In the genomic region with DNA sequence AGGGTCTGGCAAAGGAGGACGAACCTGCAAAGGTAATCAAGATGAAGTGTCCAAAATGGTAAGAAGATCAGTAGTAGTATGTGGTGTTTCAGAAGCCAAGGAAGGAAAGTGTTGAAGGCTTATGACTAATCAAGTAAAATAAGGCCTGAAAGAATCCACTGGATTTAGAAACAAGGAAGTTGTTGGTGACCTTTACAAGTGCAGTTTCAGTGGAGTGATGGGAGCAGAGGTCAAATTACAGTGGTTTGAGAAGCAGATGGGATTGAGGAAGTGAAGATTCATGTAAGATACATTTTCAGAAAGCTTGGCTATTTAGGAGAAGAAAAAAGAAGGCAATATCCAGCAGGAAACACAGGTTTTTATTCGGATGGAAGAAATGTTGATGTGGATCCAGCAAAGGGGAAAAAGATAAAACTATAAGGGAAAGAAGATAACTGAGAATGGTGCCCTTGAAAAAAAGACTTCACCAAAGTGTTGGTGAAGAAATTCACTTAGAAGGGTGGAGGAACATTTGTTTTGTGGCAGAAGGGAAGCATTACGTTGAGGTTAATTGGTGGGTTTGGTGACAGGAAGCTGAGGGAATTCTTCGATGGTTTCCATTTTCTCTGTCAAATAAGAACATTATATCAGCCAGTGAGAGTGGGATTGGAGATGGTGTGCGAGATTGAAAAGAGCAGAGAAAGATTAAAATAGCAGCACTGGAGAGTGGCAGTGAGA, we compare ENCODE assay signal across 1 cellular context.
TF ChIP-seq lines count a peak whose summit lies in the region.

No MANE protein-coding gene starts in this region.

TF ChIP-seq in K562, 482 proteins besides CTCF, POLR2A, EP300 and RAD21 (continued from another document and continues in another):
- TF ChIP-seq HDAC1 (IDR thresholded peaks at IDR 0.05), result peak in 1 of 2 experiments; percentile 86; a peak in 2 of 4 replicates
- TF ChIP-seq LARP7 (IDR thresholded peaks at IDR 0.05), result no peak
- TF ChIP-seq ZNF584 (CRISPR knock-in tag; IDR thresholded peaks at IDR 0.05; ENCODE audit: low read depth), result 0 out of 2 replicates have a peak, but pooled peaks have one; percentile 20
- TF ChIP-seq ZNF175 (CRISPR knock-in tag; IDR thresholded peaks at IDR 0.05; ENCODE audit: low read depth), result peak; percentile 44; the same call in 1 of the 2 replicates
- no peak for TF ChIP-seq ZFP36 (IDR thresholded peaks at IDR 0.05; ENCODE audit: low read depth, low read length, partially characterized antibody)
- TF ChIP-seq IRF2 (CRISPR knock-in tag; IDR thresholded peaks at IDR 0.05), result no peak
- TF ChIP-seq, protein P1, sequence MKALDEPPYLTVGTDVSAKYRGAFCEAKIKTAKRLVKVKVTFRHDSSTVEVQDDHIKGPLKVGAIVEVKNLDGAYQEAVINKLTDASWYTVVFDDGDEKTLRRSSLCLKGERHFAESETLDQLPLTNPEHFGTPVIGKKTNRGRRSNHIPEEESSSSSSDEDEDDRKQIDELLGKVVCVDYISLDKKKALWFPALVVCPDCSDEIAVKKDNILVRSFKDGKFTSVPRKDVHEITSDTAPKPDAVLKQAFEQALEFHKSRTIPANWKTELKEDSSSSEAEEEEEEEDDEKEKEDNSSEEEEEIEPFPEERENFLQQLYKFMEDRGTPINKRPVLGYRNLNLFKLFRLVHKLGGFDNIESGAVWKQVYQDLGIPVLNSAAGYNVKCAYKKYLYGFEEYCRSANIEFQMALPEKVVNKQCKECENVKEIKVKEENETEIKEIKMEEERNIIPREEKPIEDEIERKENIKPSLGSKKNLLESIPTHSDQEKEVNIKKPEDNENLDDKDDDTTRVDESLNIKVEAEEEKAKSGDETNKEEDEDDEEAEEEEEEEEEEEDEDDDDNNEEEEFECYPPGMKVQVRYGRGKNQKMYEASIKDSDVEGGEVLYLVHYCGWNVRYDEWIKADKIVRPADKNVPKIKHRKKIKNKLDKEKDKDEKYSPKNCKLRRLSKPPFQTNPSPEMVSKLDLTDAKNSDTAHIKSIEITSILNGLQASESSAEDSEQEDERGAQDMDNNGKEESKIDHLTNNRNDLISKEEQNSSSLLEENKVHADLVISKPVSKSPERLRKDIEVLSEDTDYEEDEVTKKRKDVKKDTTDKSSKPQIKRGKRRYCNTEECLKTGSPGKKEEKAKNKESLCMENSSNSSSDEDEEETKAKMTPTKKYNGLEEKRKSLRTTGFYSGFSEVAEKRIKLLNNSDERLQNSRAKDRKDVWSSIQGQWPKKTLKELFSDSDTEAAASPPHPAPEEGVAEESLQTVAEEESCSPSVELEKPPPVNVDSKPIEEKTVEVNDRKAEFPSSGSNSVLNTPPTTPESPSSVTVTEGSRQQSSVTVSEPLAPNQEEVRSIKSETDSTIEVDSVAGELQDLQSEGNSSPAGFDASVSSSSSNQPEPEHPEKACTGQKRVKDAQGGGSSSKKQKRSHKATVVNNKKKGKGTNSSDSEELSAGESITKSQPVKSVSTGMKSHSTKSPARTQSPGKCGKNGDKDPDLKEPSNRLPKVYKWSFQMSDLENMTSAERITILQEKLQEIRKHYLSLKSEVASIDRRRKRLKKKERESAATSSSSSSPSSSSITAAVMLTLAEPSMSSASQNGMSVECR (CRISPR knock-in tag; IDR thresholded peaks at IDR 0.05), result no peak
- TF ChIP-seq, protein P2, sequence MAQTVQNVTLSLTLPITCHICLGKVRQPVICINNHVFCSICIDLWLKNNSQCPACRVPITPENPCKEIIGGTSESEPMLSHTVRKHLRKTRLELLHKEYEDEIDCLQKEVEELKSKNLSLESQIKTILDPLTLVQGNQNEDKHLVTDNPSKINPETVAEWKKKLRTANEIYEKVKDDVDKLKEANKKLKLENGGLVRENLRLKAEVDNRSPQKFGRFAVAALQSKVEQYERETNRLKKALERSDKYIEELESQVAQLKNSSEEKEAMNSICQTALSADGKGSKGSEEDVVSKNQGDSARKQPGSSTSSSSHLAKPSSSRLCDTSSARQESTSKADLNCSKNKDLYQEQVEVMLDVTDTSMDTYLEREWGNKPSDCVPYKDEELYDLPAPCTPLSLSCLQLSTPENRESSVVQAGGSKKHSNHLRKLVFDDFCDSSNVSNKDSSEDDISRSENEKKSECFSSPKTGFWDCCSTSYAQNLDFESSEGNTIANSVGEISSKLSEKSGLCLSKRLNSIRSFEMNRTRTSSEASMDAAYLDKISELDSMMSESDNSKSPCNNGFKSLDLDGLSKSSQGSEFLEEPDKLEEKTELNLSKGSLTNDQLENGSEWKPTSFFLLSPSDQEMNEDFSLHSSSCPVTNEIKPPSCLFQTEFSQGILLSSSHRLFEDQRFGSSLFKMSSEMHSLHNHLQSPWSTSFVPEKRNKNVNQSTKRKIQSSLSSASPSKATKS (CRISPR knock-in tag; IDR thresholded peaks at IDR 0.05), result no peak
- TF ChIP-seq, protein P3, sequence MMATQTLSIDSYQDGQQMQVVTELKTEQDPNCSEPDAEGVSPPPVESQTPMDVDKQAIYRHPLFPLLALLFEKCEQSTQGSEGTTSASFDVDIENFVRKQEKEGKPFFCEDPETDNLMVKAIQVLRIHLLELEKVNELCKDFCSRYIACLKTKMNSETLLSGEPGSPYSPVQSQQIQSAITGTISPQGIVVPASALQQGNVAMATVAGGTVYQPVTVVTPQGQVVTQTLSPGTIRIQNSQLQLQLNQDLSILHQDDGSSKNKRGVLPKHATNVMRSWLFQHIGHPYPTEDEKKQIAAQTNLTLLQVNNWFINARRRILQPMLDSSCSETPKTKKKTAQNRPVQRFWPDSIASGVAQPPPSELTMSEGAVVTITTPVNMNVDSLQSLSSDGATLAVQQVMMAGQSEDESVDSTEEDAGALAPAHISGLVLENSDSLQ (IDR thresholded peaks at IDR 0.05), result peak; percentile 63; the same call in 1 of the 2 replicates
- no peak for TF ChIP-seq PTBP1 (IDR thresholded peaks at IDR 0.05; ENCODE audit: low read depth, low read length)
- TF ChIP-seq, protein P4, sequence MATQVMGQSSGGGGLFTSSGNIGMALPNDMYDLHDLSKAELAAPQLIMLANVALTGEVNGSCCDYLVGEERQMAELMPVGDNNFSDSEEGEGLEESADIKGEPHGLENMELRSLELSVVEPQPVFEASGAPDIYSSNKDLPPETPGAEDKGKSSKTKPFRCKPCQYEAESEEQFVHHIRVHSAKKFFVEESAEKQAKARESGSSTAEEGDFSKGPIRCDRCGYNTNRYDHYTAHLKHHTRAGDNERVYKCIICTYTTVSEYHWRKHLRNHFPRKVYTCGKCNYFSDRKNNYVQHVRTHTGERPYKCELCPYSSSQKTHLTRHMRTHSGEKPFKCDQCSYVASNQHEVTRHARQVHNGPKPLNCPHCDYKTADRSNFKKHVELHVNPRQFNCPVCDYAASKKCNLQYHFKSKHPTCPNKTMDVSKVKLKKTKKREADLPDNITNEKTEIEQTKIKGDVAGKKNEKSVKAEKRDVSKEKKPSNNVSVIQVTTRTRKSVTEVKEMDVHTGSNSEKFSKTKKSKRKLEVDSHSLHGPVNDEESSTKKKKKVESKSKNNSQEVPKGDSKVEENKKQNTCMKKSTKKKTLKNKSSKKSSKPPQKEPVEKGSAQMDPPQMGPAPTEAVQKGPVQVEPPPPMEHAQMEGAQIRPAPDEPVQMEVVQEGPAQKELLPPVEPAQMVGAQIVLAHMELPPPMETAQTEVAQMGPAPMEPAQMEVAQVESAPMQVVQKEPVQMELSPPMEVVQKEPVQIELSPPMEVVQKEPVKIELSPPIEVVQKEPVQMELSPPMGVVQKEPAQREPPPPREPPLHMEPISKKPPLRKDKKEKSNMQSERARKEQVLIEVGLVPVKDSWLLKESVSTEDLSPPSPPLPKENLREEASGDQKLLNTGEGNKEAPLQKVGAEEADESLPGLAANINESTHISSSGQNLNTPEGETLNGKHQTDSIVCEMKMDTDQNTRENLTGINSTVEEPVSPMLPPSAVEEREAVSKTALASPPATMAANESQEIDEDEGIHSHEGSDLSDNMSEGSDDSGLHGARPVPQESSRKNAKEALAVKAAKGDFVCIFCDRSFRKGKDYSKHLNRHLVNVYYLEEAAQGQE (CRISPR knock-in tag; IDR thresholded peaks at IDR 0.05; ENCODE audit: low read depth), result no peak
- no peak for TF ChIP-seq ARID2 (IDR thresholded peaks at IDR 0.05)
- no peak for TF ChIP-seq ZNF140 (CRISPR knock-in tag; IDR thresholded peaks at IDR 0.05)
- TF ChIP-seq, protein P5, sequence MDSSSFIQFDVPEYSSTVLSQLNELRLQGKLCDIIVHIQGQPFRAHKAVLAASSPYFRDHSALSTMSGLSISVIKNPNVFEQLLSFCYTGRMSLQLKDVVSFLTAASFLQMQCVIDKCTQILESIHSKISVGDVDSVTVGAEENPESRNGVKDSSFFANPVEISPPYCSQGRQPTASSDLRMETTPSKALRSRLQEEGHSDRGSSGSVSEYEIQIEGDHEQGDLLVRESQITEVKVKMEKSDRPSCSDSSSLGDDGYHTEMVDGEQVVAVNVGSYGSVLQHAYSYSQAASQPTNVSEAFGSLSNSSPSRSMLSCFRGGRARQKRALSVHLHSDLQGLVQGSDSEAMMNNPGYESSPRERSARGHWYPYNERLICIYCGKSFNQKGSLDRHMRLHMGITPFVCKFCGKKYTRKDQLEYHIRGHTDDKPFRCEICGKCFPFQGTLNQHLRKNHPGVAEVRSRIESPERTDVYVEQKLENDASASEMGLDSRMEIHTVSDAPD (CRISPR knock-in tag; IDR thresholded peaks at IDR 0.05), result no peak
- no peak for TF ChIP-seq ZNF445 (CRISPR knock-in tag; IDR thresholded peaks at IDR 0.05; ENCODE audit: low read depth)
- TF ChIP-seq, protein P6, sequence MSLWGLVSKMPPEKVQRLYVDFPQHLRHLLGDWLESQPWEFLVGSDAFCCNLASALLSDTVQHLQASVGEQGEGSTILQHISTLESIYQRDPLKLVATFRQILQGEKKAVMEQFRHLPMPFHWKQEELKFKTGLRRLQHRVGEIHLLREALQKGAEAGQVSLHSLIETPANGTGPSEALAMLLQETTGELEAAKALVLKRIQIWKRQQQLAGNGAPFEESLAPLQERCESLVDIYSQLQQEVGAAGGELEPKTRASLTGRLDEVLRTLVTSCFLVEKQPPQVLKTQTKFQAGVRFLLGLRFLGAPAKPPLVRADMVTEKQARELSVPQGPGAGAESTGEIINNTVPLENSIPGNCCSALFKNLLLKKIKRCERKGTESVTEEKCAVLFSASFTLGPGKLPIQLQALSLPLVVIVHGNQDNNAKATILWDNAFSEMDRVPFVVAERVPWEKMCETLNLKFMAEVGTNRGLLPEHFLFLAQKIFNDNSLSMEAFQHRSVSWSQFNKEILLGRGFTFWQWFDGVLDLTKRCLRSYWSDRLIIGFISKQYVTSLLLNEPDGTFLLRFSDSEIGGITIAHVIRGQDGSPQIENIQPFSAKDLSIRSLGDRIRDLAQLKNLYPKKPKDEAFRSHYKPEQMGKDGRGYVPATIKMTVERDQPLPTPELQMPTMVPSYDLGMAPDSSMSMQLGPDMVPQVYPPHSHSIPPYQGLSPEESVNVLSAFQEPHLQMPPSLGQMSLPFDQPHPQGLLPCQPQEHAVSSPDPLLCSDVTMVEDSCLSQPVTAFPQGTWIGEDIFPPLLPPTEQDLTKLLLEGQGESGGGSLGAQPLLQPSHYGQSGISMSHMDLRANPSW (CRISPR knock-in tag; IDR thresholded peaks at IDR 0.05), result no peak
- no peak for TF ChIP-seq RBM14 (IDR thresholded peaks at IDR 0.05; ENCODE audit: borderline replicate concordance, insufficient read depth, low read depth, low read length)
- TF ChIP-seq FOSL1 (tag; conservative IDR thresholded peaks at IDR 0.05), result peak; percentile 82
- TF ChIP-seq ZKSCAN8 (CRISPR knock-in tag; IDR thresholded peaks at IDR 0.05), result no peak
- no peak for TF ChIP-seq ZNF668 (CRISPR knock-in tag; IDR thresholded peaks at IDR 0.05)
- no peak for TF ChIP-seq MCM2 (IDR thresholded peaks at IDR 0.05; ENCODE audit: low read depth)
- 0 out of 2 replicates have a peak, but pooled peaks have one; percentile 29 for TF ChIP-seq DPF2 (IDR thresholded peaks at IDR 0.05)
- TF ChIP-seq, protein P7, sequence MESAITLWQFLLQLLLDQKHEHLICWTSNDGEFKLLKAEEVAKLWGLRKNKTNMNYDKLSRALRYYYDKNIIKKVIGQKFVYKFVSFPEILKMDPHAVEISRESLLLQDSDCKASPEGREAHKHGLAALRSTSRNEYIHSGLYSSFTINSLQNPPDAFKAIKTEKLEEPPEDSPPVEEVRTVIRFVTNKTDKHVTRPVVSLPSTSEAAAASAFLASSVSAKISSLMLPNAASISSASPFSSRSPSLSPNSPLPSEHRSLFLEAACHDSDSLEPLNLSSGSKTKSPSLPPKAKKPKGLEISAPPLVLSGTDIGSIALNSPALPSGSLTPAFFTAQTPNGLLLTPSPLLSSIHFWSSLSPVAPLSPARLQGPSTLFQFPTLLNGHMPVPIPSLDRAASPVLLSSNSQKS (CRISPR knock-in tag; IDR thresholded peaks at IDR 0.05), result no peak
- peak; percentile 90 for TF ChIP-seq CC2D1A (IDR thresholded peaks at IDR 0.05)
- TF ChIP-seq, protein P8, sequence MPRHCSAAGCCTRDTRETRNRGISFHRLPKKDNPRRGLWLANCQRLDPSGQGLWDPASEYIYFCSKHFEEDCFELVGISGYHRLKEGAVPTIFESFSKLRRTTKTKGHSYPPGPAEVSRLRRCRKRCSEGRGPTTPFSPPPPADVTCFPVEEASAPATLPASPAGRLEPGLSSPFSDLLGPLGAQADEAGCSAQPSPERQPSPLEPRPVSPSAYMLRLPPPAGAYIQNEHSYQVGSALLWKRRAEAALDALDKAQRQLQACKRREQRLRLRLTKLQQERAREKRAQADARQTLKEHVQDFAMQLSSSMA (CRISPR knock-in tag; IDR thresholded peaks at IDR 0.05), result no peak
- TF ChIP-seq PCBP1 (IDR thresholded peaks at IDR 0.05; ENCODE audit: low read depth, low read length, poor library complexity, severe bottlenecking), result no peak
- TF ChIP-seq CXXC5 (CRISPR knock-in tag; IDR thresholded peaks at IDR 0.05), result no peak
- TF ChIP-seq ZNF124 (CRISPR knock-in tag; IDR thresholded peaks at IDR 0.05), result no peak
- no peak for TF ChIP-seq NR1H2 (CRISPR knock-in tag; IDR thresholded peaks at IDR 0.05)
- no peak for TF ChIP-seq SAP30 (IDR thresholded peaks at IDR 0.05; ENCODE audit: borderline replicate concordance, insufficient read depth, low read depth, low read length, poor library complexity, severe bottlenecking)
- TF ChIP-seq ZNF431 (CRISPR knock-in tag; IDR thresholded peaks at IDR 0.05), result no peak
- no peak; the same call in 1 of the 2 replicates for TF ChIP-seq NCOR1 (IDR thresholded peaks at IDR 0.05)
- TF ChIP-seq ZNF12 (CRISPR knock-in tag; IDR thresholded peaks at IDR 0.05), result no peak
- TF ChIP-seq FOXK2 (conservative IDR thresholded peaks at IDR 0.05 in 1 of 2, IDR thresholded peaks at IDR 0.05 in 1 of 2; ENCODE audit: low read depth in 2 of 2), result peak; percentile 47 to 74; a peak in 3 of 4 replicates
- TF ChIP-seq EP400 (IDR thresholded peaks at IDR 0.05), result no peak
